22 cellular contexts compared by ENCODE assay signal in the genomic region with DNA sequence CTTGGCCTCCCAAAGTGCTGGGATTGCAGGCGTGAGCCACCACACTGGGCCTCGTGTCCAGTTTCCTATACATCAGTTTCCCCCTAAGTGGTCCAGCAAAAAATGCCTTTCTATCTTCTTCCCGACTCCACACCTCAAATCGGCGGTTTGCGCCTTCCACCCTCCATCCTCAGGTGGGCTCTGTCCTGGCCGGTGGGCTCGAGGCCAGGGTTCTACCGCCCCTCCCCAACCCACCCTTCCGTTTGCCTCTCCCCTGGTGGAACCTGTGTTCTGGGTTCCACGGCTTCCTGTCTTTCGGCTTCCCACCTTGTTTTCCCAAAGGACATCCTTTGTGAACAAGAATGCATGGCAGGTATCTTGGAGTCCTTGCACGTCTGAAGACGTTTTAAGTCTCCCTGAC.
"Had no signal": no experiment of that assay in that cellular context is flagged by ENCODE, and none has a peak within 500 bp of the region (broad histone marks: within the 10 kb centered on the region; RNA-seq: fewer than 3 reads in every experiment).

No MANE protein-coding gene starts in this region.

- H3K4me1 ChIP-seq: colonic mucosa, esophagus muscularis mucosa, foreskin keratinocyte, gastrocnemius medialis, gastroesophageal sphincter had no signal

- H3K4me3 ChIP-seq: colonic mucosa, coronary artery, dorsolateral prefrontal cortex, esophagus muscularis mucosa, esophagus squamous epithelium, gastrocnemius medialis, gastroesophageal sphincter had no signal

- H3K4me1 Mint-ChIP-seq: endodermal cell had no signal

- H3K27ac ChIP-seq: colonic mucosa, coronary artery, dorsolateral prefrontal cortex, epithelial cell of prostate, esophagus muscularis mucosa, esophagus squamous epithelium, foreskin keratinocyte, gastrocnemius medialis, gastroesophageal sphincter had no signal

- H3K4me3 Mint-ChIP-seq: dendritic cell treated with granulocyte-macrophage colony-stimulating factor and Interleukin-4, amounts not matched to agents 40 ng/mL and 50 ng/mL, for 4 days; effector memory CD8-positive, alpha-beta T cell; endodermal cell had no signal

- H3K36me3 ChIP-seq: colonic mucosa, esophagus muscularis mucosa, esophagus squamous epithelium, gastrocnemius medialis, gastroesophageal sphincter had no signal

- H3K27me3 ChIP-seq: colonic mucosa, dorsolateral prefrontal cortex, esophagus muscularis mucosa, esophagus squamous epithelium, foreskin keratinocyte, gastrocnemius medialis, gastroesophageal sphincter had no signal

- H3K27ac Mint-ChIP-seq: dendritic cell treated with granulocyte-macrophage colony-stimulating factor and Interleukin-4, amounts not matched to agents 40 ng/mL and 50 ng/mL, for 4 days; effector memory CD8-positive, alpha-beta T cell; endodermal cell had no signal

- H3K9me3 Mint-ChIP-seq: effector memory CD8-positive, alpha-beta T cell had no signal

- ATAC-seq: effector memory CD8-positive, alpha-beta T cell; foreskin keratinocyte; gastrocnemius medialis; gastroesophageal sphincter had no signal

- H3K9me3 ChIP-seq: colonic mucosa, esophagus muscularis mucosa, esophagus squamous epithelium, gastrocnemius medialis, gastroesophageal sphincter had no signal

- DNase-seq: colonic mucosa; cortex of kidney; dermis blood vessel endothelial cell; dorsolateral prefrontal cortex; effector CD4-positive, alpha-beta T cell; effector CD8-positive, alpha-beta T cell; effector memory CD4-positive, alpha-beta T cell; effector memory CD8-positive, alpha-beta T cell; endodermal cell; erythroblast; esophagus squamous epithelium; foreskin fibroblast; foreskin keratinocyte; foreskin melanocyte; gastrocnemius medialis; glutamatergic neuron; head of caudate nucleus had no signal
